Comparison of ENCODE assay signal across 12 cellular contexts in genomic region chr12:1534708-1535107, GRCh38. TPM values are rescaled to one million over a fixed set of nuclear protein-coding genes. Genes with fewer than 3 reads are reported as not detected.
DNase-seq lines count a peak whose midpoint lies in the region; ATAC-seq and TF ChIP-seq lines count a peak whose summit lies in the region.
"Had no signal": no experiment of that assay in that cellular context is flagged by ENCODE, and none has a peak within 500 bp of the region (broad histone marks: within the 10 kb centered on the region; RNA-seq: fewer than 3 reads in every experiment).

No MANE protein-coding gene starts in this region.

- CTCF ChIA-PET in T-cell (lab: Charles Lee) = interaction anchor here in 1 of 2 donors (0.6 kb wide), 1 partner anchor 255 kb away, joined by 3 read pairs; no protein-coding TSS in a partner anchor

- no peaks in the 10 kb centered on the region for H3K9me3 Mint-ChIP-seq in osteocyte (ENCODE audit: unreplicated experiment)
- no peaks in the 10 kb centered on the region for H3K9me3 Mint-ChIP-seq in T-cell
- H3K9me3 Mint-ChIP-seq: activated B cell treated with CpG ODN at 0.5 μM for 24 hours had no signal

- peaks cover 10% of the 10 kb centered on the region for H3K36me3 Mint-ChIP-seq in osteocyte (ENCODE audit: unreplicated experiment)
- no peaks in the 10 kb centered on the region for H3K36me3 Mint-ChIP-seq in T-cell

- H3K27me3 Mint-ChIP-seq in osteocyte (ENCODE audit: unreplicated experiment) = no peaks in the 10 kb centered on the region
- peaks cover 55 to 66% of the 10 kb centered on the region in 2 donors for H3K27me3 Mint-ChIP-seq in T-cell

- peaks cover 61% of the 10 kb centered on the region for H3K4me1 Mint-ChIP-seq in osteocyte (ENCODE audit: unreplicated experiment)
- peaks cover 32 to 36% (median 35%) of the 10 kb centered on the region in 3 donors for H3K4me1 Mint-ChIP-seq in T-cell

- peak; percentile 29 for DNase-seq in OCI-M1 (lab: John Stamatoyannopoulos, UW)
- DNase-seq in osteocyte (ENCODE audit: extremely low spot score, unreplicated experiment) = peak; percentile 57
- DNase-seq in T-cell = no peak
- DNase-seq in GDM1 (lab: John Stamatoyannopoulos, UW) = no peak
- no peak for DNase-seq in stimulated activated CD4-positive, alpha-beta T cell treated with anti-CD3 and anti-CD28 coated beads, Interleukin-4, amount 100 ng/mL, for 4 hours
- DNase-seq in AG20443 (ENCODE audit: low spot score) = no peak
- DNase-seq: activated B cell treated with CpG ODN at 0.5 μM for 24 hours, dermis blood vessel endothelial cell, lower lobe of right lung, NCI-H1436 treated with DMSO at 0.1 percent for 48 hours had no signal

- ATAC-seq in GM18909 (IDR thresholded peaks at IDR 0.05; ENCODE audit: poor library complexity, unreplicated experiment) = peak; percentile 46
- ATAC-seq in HG02642 (IDR thresholded peaks at IDR 0.05; ENCODE audit: poor library complexity, unreplicated experiment) = peak; percentile 36
- no peak for ATAC-seq in T-cell (replicated peaks in 1 of 4)
- ATAC-seq: lower lobe of right lung had no signal

- POLR2A ChIA-PET in T-cell (lab: Charles Lee) = no interaction called here

- TF ChIP-seq CTCF in osteocyte (IDR thresholded peaks at IDR 0.05) = no peak

- H3K4me3 Mint-ChIP-seq in osteocyte (ENCODE audit: unreplicated experiment) (peak overlapping the region; percentile 42), T-cell (peak overlapping the region in 1 of 3 donors; percentile 82)

- peak overlapping the region; percentile 50 for H3K27ac Mint-ChIP-seq in osteocyte (ENCODE audit: unreplicated experiment)
- H3K27ac Mint-ChIP-seq in T-cell = no peak overlapping the region
- H3K27ac Mint-ChIP-seq: activated B cell treated with CpG ODN at 0.5 μM for 24 hours had no signal

RNA-seq across cellular contexts. Expression of gene FBXL14, which starts 59.7 kb away (rescaled TPM):
- total RNA-seq in osteocyte (9.1 and 9.4 TPM in 2 replicates), T-cell (10 to 100 TPM; 27.3 to 48.7 (median 42.5) TPM)

Comparison
In these comparisons a context has a peak if more than half of its experiments do, and no peak if none do; other contexts are left out.
1. ATAC-seq: peak in GM18909 (single experiment) and HG02642 (single experiment); none in T-cell (0 of 4).
2. DNase-seq: peak in OCI-M1 (single experiment) and osteocyte (single experiment); none in T-cell (0 of 34), GDM1 (single experiment), stimulated activated CD4-positive, alpha-beta T cell treated with anti-CD3 and anti-CD28 coated beads, Interleukin-4, amount 100 ng/mL, for 4 hours (0 of 2) and AG20443 (single experiment).